ENCODE assay signal across 1 cellular context in the genomic region with DNA sequence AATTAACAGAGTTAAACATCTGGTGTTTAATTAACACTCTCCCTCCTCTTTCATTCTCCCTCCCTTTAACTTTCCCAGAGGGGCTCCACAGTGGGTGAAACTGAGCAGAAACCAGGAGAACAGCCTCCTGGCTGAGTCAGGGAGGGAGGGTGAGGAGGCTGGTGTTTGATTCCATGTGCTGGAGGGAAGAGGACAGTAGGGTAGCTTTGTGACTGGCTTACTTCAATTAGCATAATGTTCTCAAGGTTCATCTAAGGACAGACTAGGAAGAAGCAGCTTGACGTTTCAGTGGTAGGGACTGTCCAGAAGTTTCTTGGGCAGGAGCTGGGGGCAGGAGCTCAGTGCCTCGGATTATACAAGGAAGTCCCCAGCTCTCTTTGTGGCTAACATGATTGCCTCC.
TF ChIP-seq lines count a peak whose summit lies in the region.

No MANE protein-coding gene starts in this region.

TF ChIP-seq in SK-N-SH treated with all-trans-retinoic acid at 6 μM for 48 hours, 23 proteins besides CTCF, POLR2A, EP300 and RAD21 (continued from another document):
- no peak for TF ChIP-seq BACH2 (CRISPR knock-in tag; IDR thresholded peaks at IDR 0.05; ENCODE audit: borderline replicate concordance)
- TF ChIP-seq ZFP30 (CRISPR knock-in tag; IDR thresholded peaks at IDR 0.05), result no peak
- TF ChIP-seq, protein P1, sequence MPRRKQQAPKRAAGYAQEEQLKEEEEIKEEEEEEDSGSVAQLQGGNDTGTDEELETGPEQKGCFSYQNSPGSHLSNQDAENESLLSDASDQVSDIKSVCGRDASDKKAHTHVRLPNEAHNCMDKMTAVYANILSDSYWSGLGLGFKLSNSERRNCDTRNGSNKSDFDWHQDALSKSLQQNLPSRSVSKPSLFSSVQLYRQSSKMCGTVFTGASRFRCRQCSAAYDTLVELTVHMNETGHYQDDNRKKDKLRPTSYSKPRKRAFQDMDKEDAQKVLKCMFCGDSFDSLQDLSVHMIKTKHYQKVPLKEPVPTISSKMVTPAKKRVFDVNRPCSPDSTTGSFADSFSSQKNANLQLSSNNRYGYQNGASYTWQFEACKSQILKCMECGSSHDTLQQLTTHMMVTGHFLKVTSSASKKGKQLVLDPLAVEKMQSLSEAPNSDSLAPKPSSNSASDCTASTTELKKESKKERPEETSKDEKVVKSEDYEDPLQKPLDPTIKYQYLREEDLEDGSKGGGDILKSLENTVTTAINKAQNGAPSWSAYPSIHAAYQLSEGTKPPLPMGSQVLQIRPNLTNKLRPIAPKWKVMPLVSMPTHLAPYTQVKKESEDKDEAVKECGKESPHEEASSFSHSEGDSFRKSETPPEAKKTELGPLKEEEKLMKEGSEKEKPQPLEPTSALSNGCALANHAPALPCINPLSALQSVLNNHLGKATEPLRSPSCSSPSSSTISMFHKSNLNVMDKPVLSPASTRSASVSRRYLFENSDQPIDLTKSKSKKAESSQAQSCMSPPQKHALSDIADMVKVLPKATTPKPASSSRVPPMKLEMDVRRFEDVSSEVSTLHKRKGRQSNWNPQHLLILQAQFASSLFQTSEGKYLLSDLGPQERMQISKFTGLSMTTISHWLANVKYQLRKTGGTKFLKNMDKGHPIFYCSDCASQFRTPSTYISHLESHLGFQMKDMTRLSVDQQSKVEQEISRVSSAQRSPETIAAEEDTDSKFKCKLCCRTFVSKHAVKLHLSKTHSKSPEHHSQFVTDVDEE (CRISPR knock-in tag; IDR thresholded peaks at IDR 0.05), result no peak
- no peak for TF ChIP-seq ZFP3 (CRISPR knock-in tag; IDR thresholded peaks at IDR 0.05)
- TF ChIP-seq RARB (CRISPR knock-in tag; IDR thresholded peaks at IDR 0.05), result no peak
- TF ChIP-seq, protein P2, sequence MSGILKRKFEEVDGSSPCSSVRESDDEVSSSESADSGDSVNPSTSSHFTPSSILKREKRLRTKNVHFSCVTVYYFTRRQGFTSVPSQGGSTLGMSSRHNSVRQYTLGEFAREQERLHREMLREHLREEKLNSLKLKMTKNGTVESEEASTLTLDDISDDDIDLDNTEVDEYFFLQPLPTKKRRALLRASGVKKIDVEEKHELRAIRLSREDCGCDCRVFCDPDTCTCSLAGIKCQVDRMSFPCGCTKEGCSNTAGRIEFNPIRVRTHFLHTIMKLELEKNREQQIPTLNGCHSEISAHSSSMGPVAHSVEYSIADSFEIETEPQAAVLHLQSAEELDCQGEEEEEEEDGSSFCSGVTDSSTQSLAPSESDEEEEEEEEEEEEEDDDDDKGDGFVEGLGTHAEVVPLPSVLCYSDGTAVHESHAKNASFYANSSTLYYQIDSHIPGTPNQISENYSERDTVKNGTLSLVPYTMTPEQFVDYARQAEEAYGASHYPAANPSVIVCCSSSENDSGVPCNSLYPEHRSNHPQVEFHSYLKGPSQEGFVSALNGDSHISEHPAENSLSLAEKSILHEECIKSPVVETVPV (CRISPR knock-in tag; IDR thresholded peaks at IDR 0.05), result no peak
